21 cellular contexts compared by ENCODE assay signal in the genomic region with DNA sequence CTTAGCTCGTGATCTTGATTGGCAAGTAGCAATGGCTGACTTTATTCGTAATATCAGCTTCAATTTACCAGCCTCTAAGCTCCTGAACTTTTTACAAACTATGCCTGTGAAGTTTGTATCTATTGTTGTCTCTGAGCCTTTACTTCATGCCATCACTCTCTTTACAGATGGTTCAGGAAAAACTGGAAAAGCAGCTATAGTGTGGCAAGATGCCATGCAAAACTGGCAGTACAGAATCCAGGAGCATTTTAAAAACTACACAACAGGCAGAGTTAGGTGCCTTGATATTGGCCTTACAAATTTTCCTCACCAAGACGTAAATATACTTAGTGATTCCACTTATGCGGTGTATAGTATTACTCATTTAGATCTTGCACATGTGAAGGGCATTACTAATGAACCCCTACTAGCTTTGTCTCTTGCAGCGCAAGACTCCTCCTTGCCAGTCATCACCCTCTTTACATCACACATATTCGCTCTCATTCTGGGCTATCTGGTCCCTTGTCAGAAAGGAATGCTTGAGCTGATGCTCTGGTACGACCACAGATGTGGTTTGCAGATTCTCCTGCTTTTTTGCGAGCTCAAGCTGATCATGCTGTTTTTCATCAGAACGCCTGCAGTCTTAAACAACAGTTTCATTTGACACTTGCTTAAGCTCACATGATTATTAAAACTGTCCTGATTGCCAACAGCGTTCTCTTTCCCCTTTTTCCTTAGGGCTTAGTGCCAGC. TPM values are rescaled to one million over a fixed set of nuclear protein-coding genes. Genes with fewer than 3 reads are reported as not detected.
DNase-seq lines count a peak whose midpoint lies in the region; ATAC-seq and TF ChIP-seq lines count a peak whose summit lies in the region.
"Had no signal": no experiment of that assay in that cellular context is flagged by ENCODE, and none has a peak within 500 bp of the region (broad histone marks: within the 10 kb centered on the region; RNA-seq: fewer than 3 reads in every experiment).

No MANE protein-coding gene starts in this region.

- in situ Hi-C loops in GM13977 (cut with MboI; ENCODE audit: low pct_unique_long_range_greater_than_20kb, low sequenced_read_pairs, unreplicated experiment) = no loop called here

- peak overlapping the region; percentile 31 for H3K4me3 Mint-ChIP-seq in T-helper 17 cell

- ATAC-seq in T-helper 17 cell = no peak
- ATAC-seq: left lobe of liver, right lobe of liver had no signal

- no peaks in the 10 kb centered on the region for H3K27me3 ChIP-seq in suprapubic skin
- H3K27me3 ChIP-seq: Peyer's patch, right lobe of liver had no signal

- TF ChIP-seq EP300 in suprapubic skin (IDR thresholded peaks at IDR 0.05) = no peak

- peaks cover 10% of the 10 kb centered on the region for H3K4me1 Mint-ChIP-seq in T-helper 17 cell

- no peak for TF ChIP-seq CTCF in fibroblast of villous mesenchyme (IDR thresholded peaks at IDR 0.05; ENCODE audit: insufficient read depth, low read depth, low read length)
- no peak for TF ChIP-seq CTCF in suprapubic skin (IDR thresholded peaks at IDR 0.05)
- no peak for TF ChIP-seq CTCF in GM13977 (IDR thresholded peaks at IDR 0.05; ENCODE audit: extremely low read depth, insufficient read depth, missing control alignments)

- no peak overlapping the region for H3K27ac Mint-ChIP-seq in T-helper 17 cell

- DNase-seq in EH (ENCODE audit: low read depth) = peak; percentile 54
- no peak for DNase-seq in T-helper 17 cell
- peak; percentile 79 for DNase-seq in fibroblast of villous mesenchyme (ENCODE audit: low read depth)
- no peak for DNase-seq in suprapubic skin (ENCODE audit: low spot score in 2 of 2)
- no peak for DNase-seq in NCI-H1105 treated with DMSO at 0.1 percent for 48 hours (lab: John Stamatoyannopoulos, UW)
- no peak for DNase-seq in GM13977 (ENCODE audit: low spot score)
- DNase-seq in NCI-H1048 (lab: John Stamatoyannopoulos, UW) = no peak
- DNase-seq: activated naive CD4-positive, alpha-beta T cell treated with Interleukin-2 at 50 U/mL for 16 hours; cortex of kidney; erythroblast; KG1; NCI-H1092 treated with DMSO at 0.1 percent for 48 hours; NCI-H2171 treated with DMSO at 0.1 percent for 48 hours; NCI-H82; occipital lobe; Peyer's patch; right lobe of liver; stimulated activated CD4-positive, alpha-beta T cell treated with anti-CD3 and anti-CD28 coated beads, Interleukin-1b, Interleukin-23, amount 100 ng/mL, for 48 hours had no signal

- H3K36me3 Mint-ChIP-seq in T-helper 17 cell (ENCODE audit: low read depth) = no peaks in the 10 kb centered on the region

- H3K27me3 Mint-ChIP-seq in T-helper 17 cell = peaks cover 42% of the 10 kb centered on the region

- H3K9me3 ChIP-seq in T-helper 17 cell (ENCODE audit: control insufficient read depth, low read length, poor library complexity, severe bottlenecking) (no peaks in the 10 kb centered on the region), suprapubic skin (no peaks in the 10 kb centered on the region)
- H3K9me3 ChIP-seq: Peyer's patch, right lobe of liver had no signal

- 32% methylated on average over 10 of the region's 10 CpGs for WGBS in suprapubic skin

- no peaks in the 10 kb centered on the region for H3K36me3 ChIP-seq in suprapubic skin
- H3K36me3 ChIP-seq: Peyer's patch, right lobe of liver had no signal

- peak overlapping the region; percentile 86 for H3K27ac ChIP-seq in suprapubic skin
- H3K27ac ChIP-seq: C4-2B, right lobe of liver had no signal

- no peak for TF ChIP-seq POLR2A in suprapubic skin (IDR thresholded peaks at IDR 0.05)

- H3K4me1 ChIP-seq in suprapubic skin = peaks cover 54% of the 10 kb centered on the region

- no peak overlapping the region for H3K4me3 ChIP-seq in fibroblast of villous mesenchyme (ENCODE audit: low read depth, low read length)
- no peak overlapping the region for H3K4me3 ChIP-seq in suprapubic skin
- H3K4me3 ChIP-seq: right lobe of liver had no signal

RNA-seq across cellular contexts. Expression of a gene that starts 36.3 kb away (rescaled TPM):
- total RNA-seq in T-helper 17 cell = not detected
- total RNA-seq in fibroblast of villous mesenchyme = under 0.01 TPM in 1 of 2 replicates, not detected in the other
- not detected for total RNA-seq in suprapubic skin
- total RNA-seq: H4, right lobe of liver had no signal

RNA-seq across cellular contexts. Expression of a gene that starts 41.8 kb away (rescaled TPM):
- not detected for total RNA-seq in T-helper 17 cell
- total RNA-seq in fibroblast of villous mesenchyme = not detected in 2 replicates
- total RNA-seq in suprapubic skin = 1 to 10 TPM; 1.4 to 2.3 (median 1.6) TPM
- total RNA-seq: H4, left lobe of liver, occipital lobe had no signal

Comparison
In these comparisons a context has a peak if more than half of its experiments do, and no peak if none do; other contexts are left out.
1. DNase-seq: peak in EH (single experiment) and fibroblast of villous mesenchyme (single experiment); none in T-helper 17 cell (0 of 3), suprapubic skin (0 of 2), NCI-H1105 treated with DMSO at 0.1 percent for 48 hours (single experiment), GM13977 (single experiment) and NCI-H1048 (single experiment).